ENCODE assay signal across 8 cellular contexts in genomic region chr15:59688383-59688887, GRCh38. TPM values are rescaled to one million over a fixed set of nuclear protein-coding genes. Genes with fewer than 3 reads are reported as not detected.
DNase-seq lines count a peak whose midpoint lies in the region; ATAC-seq and TF ChIP-seq lines count a peak whose summit lies in the region.

No MANE protein-coding gene starts in this region.

- peak overlapping the region; percentile 96 for H3K27ac Mint-ChIP-seq in CD8-positive, alpha-beta T cell
- H3K27ac Mint-ChIP-seq in activated naive CD8-positive, alpha-beta T cell = peak overlapping the region; percentile 91

- H3K27me3 ChIP-seq in CD8-positive, alpha-beta T cell (ENCODE audit: insufficient read depth, low read length) = no peaks in the 10 kb centered on the region
- H3K27me3 ChIP-seq in psoas muscle (ENCODE audit: insufficient read depth in 3 of 3, low read length in 2 of 3) = no peaks in the 10 kb centered on the region

- TF ChIP-seq CTCF in CD8-positive, alpha-beta T cell (IDR thresholded peaks at IDR 0.05) = no peak
- no peak for TF ChIP-seq CTCF in psoas muscle (IDR thresholded peaks at IDR 0.05)

- H3K4me1 ChIP-seq in CD8-positive, alpha-beta T cell (ENCODE audit: insufficient read depth, low read length) = peaks cover 33% of the 10 kb centered on the region
- peaks cover 30% of the 10 kb centered on the region for H3K4me1 ChIP-seq in psoas muscle

- CTCF ChIA-PET in CD8-positive, alpha-beta T cell (lab: Charles Lee) = interaction anchor here (1.4 kb wide), 1 partner anchor 10 kb away, joined by 3 read pairs; no protein-coding TSS in a partner anchor

- peaks cover 49% of the 10 kb centered on the region for H3K4me1 Mint-ChIP-seq in CD8-positive, alpha-beta T cell (ENCODE audit: low read depth)
- peaks cover 52% of the 10 kb centered on the region for H3K4me1 Mint-ChIP-seq in activated naive CD8-positive, alpha-beta T cell (ENCODE audit: low read depth)

- peak overlapping the region; percentile 81 for H3K4me3 ChIP-seq in CD8-positive, alpha-beta T cell (ENCODE audit: low read depth, low read length)
- H3K4me3 ChIP-seq in psoas muscle = peak overlapping the region; percentile 75

- H3K9me3 Mint-ChIP-seq in CD8-positive, alpha-beta T cell = no peaks in the 10 kb centered on the region
- H3K9me3 Mint-ChIP-seq in activated naive CD8-positive, alpha-beta T cell (ENCODE audit: low read depth) = no peaks in the 10 kb centered on the region

- peak; percentile 7 for ATAC-seq in CD8-positive, alpha-beta T cell
- ATAC-seq in GM21447 (IDR thresholded peaks at IDR 0.05; ENCODE audit: unreplicated experiment) (peak; percentile 6), psoas muscle (peak in 3 of 4 donors; percentile 22 to 36 (median 29)), HG02571 (IDR thresholded peaks at IDR 0.05; ENCODE audit: unreplicated experiment) (no peak)

- H3K4me3 Mint-ChIP-seq in CD8-positive, alpha-beta T cell = peak overlapping the region; percentile 93
- H3K4me3 Mint-ChIP-seq in activated naive CD8-positive, alpha-beta T cell = peak overlapping the region; percentile 94

- peak overlapping the region; percentile 98 for H3K27ac ChIP-seq in CD8-positive, alpha-beta T cell (ENCODE audit: low read depth, low read length)
- peak overlapping the region; percentile 93 for H3K27ac ChIP-seq in psoas muscle

- peak in 5 of 7 experiments; percentile 1 to 51 (median 19) for DNase-seq in CD8-positive, alpha-beta T cell
- peak; percentile 10 for DNase-seq in NCI-H1105 (lab: John Stamatoyannopoulos, UW)
- peak; percentile 51 for DNase-seq in glomerular visceral epithelial cell (ENCODE audit: extremely low spot score)
- no peak for DNase-seq in psoas muscle
- DNase-seq in activated CD4-positive, CD25-positive, alpha-beta regulatory T cell treated with anti-CD3 and anti-CD28 coated beads, Interleukin-2, amount 50 U/mL, for 72 hours = no peak

- WGBS in psoas muscle, 3 donors = 0 to 1% (median 1%) methylated on average over 19 of the region's 19 CpGs

- intact Hi-C loops in CD8-positive, alpha-beta T cell (cut with DNase I, micrococcal nuclease) = loop anchor here (2.0 to 10.0 kb wide), 10 partner anchors 114 to 1156 kb away; partner anchors contain the start of genes SLTM (in 2 of the 2), CCNB2 (in 1 of the 2), FOXB1 (in 1 of the 2) and MINDY2 (in 1 of the 2)
- intact Hi-C loops in psoas muscle (cut with DNase I) = loop anchor here in 1 of 2 donors (10.0 kb wide), 1 partner anchor 846 kb away; no protein-coding TSS in a partner anchor

- H3K9me3 ChIP-seq in CD8-positive, alpha-beta T cell (ENCODE audit: low read length) = no peaks in the 10 kb centered on the region
- no peaks in the 10 kb centered on the region for H3K9me3 ChIP-seq in psoas muscle

- no peaks in the 10 kb centered on the region for H3K27me3 Mint-ChIP-seq in CD8-positive, alpha-beta T cell (ENCODE audit: low read depth)
- H3K27me3 Mint-ChIP-seq in activated naive CD8-positive, alpha-beta T cell = no peaks in the 10 kb centered on the region

- no peaks in the 10 kb centered on the region for H3K36me3 ChIP-seq in CD8-positive, alpha-beta T cell (ENCODE audit: insufficient read depth, low read length)
- peaks cover 0 to 8% of the 10 kb centered on the region in 2 donors for H3K36me3 ChIP-seq in psoas muscle (ENCODE audit: insufficient read depth in 1 of 2, low read depth in 1 of 2)

- H3K36me3 Mint-ChIP-seq in CD8-positive, alpha-beta T cell = peaks cover 30% of the 10 kb centered on the region
- H3K36me3 Mint-ChIP-seq in activated naive CD8-positive, alpha-beta T cell = peaks cover 5% of the 10 kb centered on the region

- POLR2A ChIA-PET in CD8-positive, alpha-beta T cell (lab: Charles Lee) = interaction anchor here (0.6 to 3.5 kb wide), 4 partner anchors 27 to 755 kb away, joined by 3 to 20 read pairs (median 7); partner anchors contain the start of genes GTF2A2 and SLTM

RNA-seq across cellular contexts. Expression of gene BNIP2, which starts 0.7 kb away (rescaled TPM):
- total RNA-seq in CD8-positive, alpha-beta T cell = 100 to 1,000 TPM; 107 to 114 TPM
- 10 to 100 TPM; 46.7 to 79.0 (median 73.8) TPM for total RNA-seq in psoas muscle
- polyA plus RNA-seq in psoas muscle = 100 to 1,000 TPM in 1 of 3 donors, 10 to 100 TPM in 2; 39.0 to 100 (median 45.6) TPM

RNA-seq across cellular contexts. Expression of gene GTF2A2, which starts 31.1 kb away (rescaled TPM):
- total RNA-seq in CD8-positive, alpha-beta T cell = 10 to 100 TPM; 62.7 to 63.6 TPM
- 100 to 1,000 TPM in 3 of 4 donors, 10 to 100 TPM in 1; 84.1 to 146 (median 105) TPM for total RNA-seq in psoas muscle
- polyA plus RNA-seq in psoas muscle = 100 to 1,000 TPM; 113 to 229 (median 143) TPM

Comparison
In these comparisons a context has a peak if more than half of its experiments do, and no peak if none do; other contexts are left out.
1. DNase-seq: peak in CD8-positive, alpha-beta T cell (5 of 7), NCI-H1105 (single experiment) and glomerular visceral epithelial cell (single experiment); none in psoas muscle (0 of 2) and activated CD4-positive, CD25-positive, alpha-beta regulatory T cell treated with anti-CD3 and anti-CD28 coated beads, Interleukin-2, amount 50 U/mL, for 72 hours (single experiment).